2 cellular contexts compared by ENCODE assay signal in genomic region chr10:110505130-110505815, GRCh38.
TF ChIP-seq lines count a peak whose summit lies in the region.

No MANE protein-coding gene starts in this region.

TF ChIP-seq in HepG2, 621 proteins besides CTCF, POLR2A, EP300 and RAD21:
- TF ChIP-seq ZNF629 (CRISPR knock-in tag; conservative IDR thresholded peaks at IDR 0.05): peak; percentile 56
- TF ChIP-seq SOX5 (CRISPR knock-in tag; IDR thresholded peaks at IDR 0.05; ENCODE audit: borderline replicate concordance): no peak
- no peak for TF ChIP-seq POGZ (CRISPR knock-in tag; IDR thresholded peaks at IDR 0.05)

TF ChIP-seq in SK-N-SH treated with all-trans-retinoic acid at 6 μM for 48 hours, 23 proteins besides CTCF, POLR2A, EP300 and RAD21:
- no peak for TF ChIP-seq ARNTL (CRISPR knock-in tag; IDR thresholded peaks at IDR 0.05; ENCODE audit: borderline replicate concordance, low read depth)
- no peak for TF ChIP-seq ZFP30 (CRISPR knock-in tag; IDR thresholded peaks at IDR 0.05)
- TF ChIP-seq OSR1 (CRISPR knock-in tag; IDR thresholded peaks at IDR 0.05): no peak
- no peak for TF ChIP-seq ISL1 (CRISPR knock-in tag; IDR thresholded peaks at IDR 0.05)
- no peak for TF ChIP-seq CSDC2 (CRISPR knock-in tag; IDR thresholded peaks at IDR 0.05)
- TF ChIP-seq ZFP3 (CRISPR knock-in tag; IDR thresholded peaks at IDR 0.05): no peak
- no peak for TF ChIP-seq ZC3H10 (CRISPR knock-in tag; IDR thresholded peaks at IDR 0.05)
- no peak for TF ChIP-seq ZNF8 (CRISPR knock-in tag; IDR thresholded peaks at IDR 0.05)
- no peak for TF ChIP-seq TOX (CRISPR knock-in tag; IDR thresholded peaks at IDR 0.05; ENCODE audit: borderline replicate concordance)
- no peak for TF ChIP-seq POU6F1 (CRISPR knock-in tag; IDR thresholded peaks at IDR 0.05; ENCODE audit: borderline replicate concordance, low read depth)
- TF ChIP-seq ZNF70 (CRISPR knock-in tag; IDR thresholded peaks at IDR 0.05): no peak
- no peak for TF ChIP-seq GLIS3 (CRISPR knock-in tag; IDR thresholded peaks at IDR 0.05)
- no peak for TF ChIP-seq SNAI2 (CRISPR knock-in tag; IDR thresholded peaks at IDR 0.05)
- TF ChIP-seq TCF4 (CRISPR knock-in tag; IDR thresholded peaks at IDR 0.05; ENCODE audit: borderline replicate concordance): no peak
- no peak for TF ChIP-seq RARB (CRISPR knock-in tag; IDR thresholded peaks at IDR 0.05)
- TF ChIP-seq ZNF565 (CRISPR knock-in tag; conservative IDR thresholded peaks at IDR 0.05; ENCODE audit: low read depth): no peak
